Comparison of ENCODE assay signal across 21 cellular contexts in the genomic region with DNA sequence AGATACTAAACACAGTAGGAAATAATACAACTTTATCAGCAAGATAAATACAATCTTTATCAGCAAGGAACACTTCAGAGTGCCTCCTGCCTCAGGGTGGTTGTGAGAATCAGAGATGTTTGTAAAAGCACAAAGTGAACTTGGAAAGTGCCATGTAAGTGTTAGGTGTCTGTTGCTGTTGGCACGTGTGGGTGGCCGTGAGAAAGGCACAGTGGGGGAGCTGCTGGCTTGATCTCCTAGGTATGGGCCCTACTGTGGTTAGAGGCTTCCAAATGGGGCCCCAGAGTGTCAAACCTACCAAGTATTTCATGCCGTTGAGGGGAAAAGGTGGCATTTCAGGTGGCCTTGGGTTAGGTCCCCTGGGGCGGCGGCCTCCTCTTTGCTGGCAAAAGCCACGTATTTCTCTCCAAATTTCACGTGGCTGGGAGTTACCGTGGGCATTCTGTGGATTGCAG.
DNase-seq lines count a peak whose midpoint lies in the region; ATAC-seq and TF ChIP-seq lines count a peak whose summit lies in the region.
"Had no signal": no experiment of that assay in that cellular context is flagged by ENCODE, and none has a peak within 500 bp of the region (broad histone marks: within the 10 kb centered on the region; RNA-seq: fewer than 3 reads in every experiment).

No MANE protein-coding gene starts in this region.

- WGBS in psoas muscle, 3 donors = 41 to 51% (median 42%) methylated on average over 8 of the region's 8 CpGs
- 65 to 76% (median 73%) methylated on average over 8 of the region's 8 CpGs for WGBS in spleen, 5 donors

- peaks cover 4 to 9% of the 10 kb centered on the region in 2 donors for H3K27me3 Mint-ChIP-seq in CD4-positive, alpha-beta memory T cell
- H3K27me3 Mint-ChIP-seq in activated T-helper 1 cell treated with anti-CD3 and anti-CD28 coated beads, Interleukin-12 subunit alpha, Interleukin-12 subunit beta, Interleukin-2, Interleukin-4 antibody, amounts not matched to agents 30 ng/mL and 10 ng/mL and 1 ng/mL, durations not matched to agents 14 hours and 24 hours and 36 hours (ENCODE audit: insufficient read depth) = no peaks in the 10 kb centered on the region

- no peaks in the 10 kb centered on the region for H3K4me1 Mint-ChIP-seq in CD4-positive, alpha-beta memory T cell
- no peaks in the 10 kb centered on the region for H3K4me1 Mint-ChIP-seq in activated T-helper 1 cell treated with anti-CD3 and anti-CD28 coated beads, Interleukin-12 subunit alpha, Interleukin-12 subunit beta, Interleukin-2, Interleukin-4 antibody, amounts not matched to agents 30 ng/mL and 10 ng/mL and 1 ng/mL, durations not matched to agents 14 hours and 24 hours and 36 hours (ENCODE audit: low read depth)
- H3K4me1 Mint-ChIP-seq: activated naive CD4-positive, alpha-beta T cell treated with anti-CD3 and anti-CD28 coated beads, Interleukin-2, amount 50 U/mL, for 24 hours had no signal

- no peak overlapping the region for H3K9ac ChIP-seq in BLaER1
- H3K9ac ChIP-seq: GM23248 had no signal

- intact Hi-C loops in Right ventricle myocardium superior (cut with DNase I) = no loop called here
- intact Hi-C loops in psoas muscle (cut with DNase I) = no loop called here
- intact Hi-C loops in CD4-positive, alpha-beta memory T cell (cut with micrococcal nuclease) = no loop called here
- intact Hi-C loops in activated T-helper 1 cell treated with anti-CD3 and anti-CD28 coated beads, Interleukin-12 subunit alpha, Interleukin-12 subunit beta, Interleukin-2, Interleukin-4 antibody, amounts not matched to agents 30 ng/mL and 10 ng/mL and 1 ng/mL, durations not matched to agents 14 hours and 24 hours and 36 hours (cut with micrococcal nuclease) = no loop called here
- intact Hi-C loops in spleen (cut with DNase I; ENCODE audit: low total_unique reads) = no loop called here

- H3K4me2 ChIP-seq in BLaER1 = peak overlapping the region; percentile 20; the same call in 1 of the 2 replicates

- TF ChIP-seq CTCF in RWPE2 (IDR thresholded peaks at IDR 0.05; ENCODE audit: poor library complexity, severe bottlenecking) (no peak), psoas muscle (IDR thresholded peaks at IDR 0.05) (no peak), spleen (IDR thresholded peaks at IDR 0.05 in 8 of 11, conservative IDR thresholded peaks at IDR 0.05 in 3 of 11) (no peak)

- CTCF ChIA-PET in CD4-positive, alpha-beta memory T cell (lab: Charles Lee; ENCODE audit: partially characterized antibody) = no interaction called here

- H3K9me3 ChIP-seq in BLaER1 = 0 out of 2 replicates have a peak, but pooled peaks cover 9% of the 10 kb centered on the region
- H3K9me3 ChIP-seq in RWPE2 (ENCODE audit: severe bottlenecking) = no peaks in the 10 kb centered on the region
- H3K9me3 ChIP-seq in psoas muscle = no peaks in the 10 kb centered on the region
- no peaks in the 10 kb centered on the region for H3K9me3 ChIP-seq in CD4-positive, alpha-beta memory T cell (ENCODE audit: control insufficient read depth in 1 of 2, low read length in 2 of 2)
- H3K9me3 ChIP-seq in spleen = no peaks in the 10 kb centered on the region
- H3K9me3 ChIP-seq: ascending aorta, colonic mucosa, lower lobe of right lung had no signal

- H3K4me3 Mint-ChIP-seq in CD4-positive, alpha-beta memory T cell = no peak overlapping the region
- no peak overlapping the region for H3K4me3 Mint-ChIP-seq in activated T-helper 1 cell treated with anti-CD3 and anti-CD28 coated beads, Interleukin-12 subunit alpha, Interleukin-12 subunit beta, Interleukin-2, Interleukin-4 antibody, amounts not matched to agents 30 ng/mL and 10 ng/mL and 1 ng/mL, durations not matched to agents 14 hours and 24 hours and 36 hours
- H3K4me3 Mint-ChIP-seq: activated naive CD4-positive, alpha-beta T cell treated with anti-CD3 and anti-CD28 coated beads, Interleukin-2, amount 50 U/mL, for 24 hours; activated T-cell treated with anti-CD3 and anti-CD28 coated beads, Interleukin-2, amount 50 U/mL, for 72 hours; CD4-positive, alpha-beta T cell had no signal

- no peak for TF ChIP-seq POLR2A in spleen (IDR thresholded peaks at IDR 0.05)

- H4K20me1 ChIP-seq in BLaER1 = no peaks in the 10 kb centered on the region

- ATAC-seq in RWPE2 (ENCODE audit: low read depth) = no peak
- peak; percentile 68 for ATAC-seq in Right ventricle myocardium superior (ENCODE audit: poor library complexity)
- ATAC-seq in psoas muscle = peak in 3 of 4 donors; percentile 30 to 58 (median 40)
- no peak for ATAC-seq in HG03432 (IDR thresholded peaks at IDR 0.05; ENCODE audit: unreplicated experiment)
- ATAC-seq: activated T-cell treated with anti-CD3 and anti-CD28 coated beads, Interleukin-2, amount 50 U/mL, for 72 hours; lower lobe of right lung had no signal

- H3K4me1 ChIP-seq in BLaER1 (peaks cover 84% of the 10 kb centered on the region), RWPE2 (ENCODE audit: insufficient read depth, poor library complexity, severe bottlenecking) (peaks cover 41% of the 10 kb centered on the region), psoas muscle (peaks cover 11% of the 10 kb centered on the region), spleen (no peaks in the 10 kb centered on the region)
- H3K4me1 ChIP-seq in CD4-positive, alpha-beta memory T cell (ENCODE audit: insufficient read depth, low read length) = no peaks in the 10 kb centered on the region
- H3K4me1 ChIP-seq: lower lobe of right lung had no signal

- H3K36me3 ChIP-seq in BLaER1 = no peaks in the 10 kb centered on the region
- no peaks in the 10 kb centered on the region for H3K36me3 ChIP-seq in RWPE2 (ENCODE audit: low read depth)
- H3K36me3 ChIP-seq in psoas muscle (ENCODE audit: insufficient read depth in 1 of 2, low read depth in 1 of 2) = no peaks in the 10 kb centered on the region
- no peaks in the 10 kb centered on the region for H3K36me3 ChIP-seq in CD4-positive, alpha-beta memory T cell (ENCODE audit: insufficient read depth, low read length)
- no peaks in the 10 kb centered on the region for H3K36me3 ChIP-seq in spleen
- H3K36me3 ChIP-seq: ascending aorta, colonic mucosa, lower lobe of right lung had no signal

- POLR2A ChIA-PET in CD4-positive, alpha-beta memory T cell (lab: Charles Lee; ENCODE audit: partially characterized antibody) = no interaction called here

- H3K27me3 ChIP-seq in BLaER1 (no peaks in the 10 kb centered on the region), RWPE2 (ENCODE audit: insufficient read depth, poor library complexity, severe bottlenecking) (no peaks in the 10 kb centered on the region), psoas muscle (ENCODE audit: insufficient read depth in 3 of 3, low read length in 2 of 3) (no peaks in the 10 kb centered on the region), spleen (replicated peaks in 1 of 7) (no peaks in the 10 kb centered on the region)
- H3K27me3 ChIP-seq in CD4-positive, alpha-beta memory T cell (ENCODE audit: insufficient read depth, low read length) = no peaks in the 10 kb centered on the region
- H3K27me3 ChIP-seq: ascending aorta, colonic mucosa had no signal

- H3K27ac Mint-ChIP-seq in CD4-positive, alpha-beta memory T cell = no peak overlapping the region
- no peak overlapping the region for H3K27ac Mint-ChIP-seq in activated T-helper 1 cell treated with anti-CD3 and anti-CD28 coated beads, Interleukin-12 subunit alpha, Interleukin-12 subunit beta, Interleukin-2, Interleukin-4 antibody, amounts not matched to agents 30 ng/mL and 10 ng/mL and 1 ng/mL, durations not matched to agents 14 hours and 24 hours and 36 hours
- H3K27ac Mint-ChIP-seq: activated naive CD4-positive, alpha-beta T cell treated with anti-CD3 and anti-CD28 coated beads, Interleukin-2, amount 50 U/mL, for 24 hours; activated T-cell treated with anti-CD3 and anti-CD28 coated beads, Interleukin-2, amount 50 U/mL, for 72 hours; CD4-positive, alpha-beta T cell had no signal

- no peak overlapping the region for H3K4me3 ChIP-seq in BLaER1
- no peak overlapping the region for H3K4me3 ChIP-seq in RWPE2 (ENCODE audit: severe bottlenecking)
- H3K4me3 ChIP-seq in psoas muscle = no peak overlapping the region
- no peak overlapping the region for H3K4me3 ChIP-seq in CD4-positive, alpha-beta memory T cell (ENCODE audit: low read length in 2 of 2)
- H3K4me3 ChIP-seq in spleen = no peak overlapping the region
- H3K4me3 ChIP-seq: ascending aorta, colonic mucosa, GM23248, lower lobe of right lung had no signal

- peaks cover 0 to 2% (median 0%) of the 10 kb centered on the region in 8 donors for H3K9me3 Mint-ChIP-seq in CD4-positive, alpha-beta memory T cell
- H3K9me3 Mint-ChIP-seq in activated T-helper 1 cell treated with anti-CD3 and anti-CD28 coated beads, Interleukin-12 subunit alpha, Interleukin-12 subunit beta, Interleukin-2, Interleukin-4 antibody, amounts not matched to agents 30 ng/mL and 10 ng/mL and 1 ng/mL, durations not matched to agents 14 hours and 24 hours and 36 hours = no peaks in the 10 kb centered on the region
- H3K9me3 Mint-ChIP-seq: activated naive CD4-positive, alpha-beta T cell treated with anti-CD3 and anti-CD28 coated beads, Interleukin-2, amount 50 U/mL, for 24 hours; activated T-cell treated with anti-CD3 and anti-CD28 coated beads, Interleukin-2, amount 50 U/mL, for 72 hours; CD4-positive, alpha-beta T cell had no signal

- no peak overlapping the region for H3K27ac ChIP-seq in BLaER1
- peak overlapping the region; percentile 82 for H3K27ac ChIP-seq in RWPE2 (ENCODE audit: poor library complexity, severe bottlenecking)
- no peak overlapping the region for H3K27ac ChIP-seq in psoas muscle
- no peak overlapping the region for H3K27ac ChIP-seq in CD4-positive, alpha-beta memory T cell (ENCODE audit: low read depth, low read length)
- no peak overlapping the region for H3K27ac ChIP-seq in spleen
- H3K27ac ChIP-seq: colonic mucosa, GM23248, lower lobe of right lung had no signal

- H3K36me3 Mint-ChIP-seq in CD4-positive, alpha-beta memory T cell = no peaks in the 10 kb centered on the region
- H3K36me3 Mint-ChIP-seq in activated T-helper 1 cell treated with anti-CD3 and anti-CD28 coated beads, Interleukin-12 subunit alpha, Interleukin-12 subunit beta, Interleukin-2, Interleukin-4 antibody, amounts not matched to agents 30 ng/mL and 10 ng/mL and 1 ng/mL, durations not matched to agents 14 hours and 24 hours and 36 hours (ENCODE audit: low read depth) = no peaks in the 10 kb centered on the region
- H3K36me3 Mint-ChIP-seq: activated naive CD4-positive, alpha-beta T cell treated with anti-CD3 and anti-CD28 coated beads, Interleukin-2, amount 50 U/mL, for 24 hours had no signal

- DNase-seq in RWPE2 (ENCODE audit: low spot score) (no peak), Right ventricle myocardium superior (no peak), psoas muscle (no peak), spleen (no peak)
- DNase-seq in CD4-positive, alpha-beta memory T cell = no peak
- DNase-seq in activated T-helper 1 cell treated with anti-CD3 and anti-CD28 coated beads, Interleukin-12 subunit alpha, Interleukin-12 subunit beta, Interleukin-2, Interleukin-4 antibody, amounts not matched to agents 30 ng/mL and 10 ng/mL and 1 ng/mL, durations not matched to agents 14 hours and 24 hours and 36 hours (ENCODE audit: low spot score) = no peak
- DNase-seq: activated CD4-positive, alpha-beta T cell treated with anti-CD3 and anti-CD28 coated beads for 1 hour; activated T-cell treated with anti-CD3 and anti-CD28 coated beads, Interleukin-2, amount 50 U/mL, for 72 hours; CD4-positive, alpha-beta T cell; colonic mucosa; GDM1; lower lobe of right lung; MM.1S; NCI-H1436 treated with DMSO at 0.1 percent for 48 hours; NK-92 treated with Interleukin-12 subunit alpha and Interleukin-12 subunit beta, amount 100 ng/mL, for 24 hours; retina had no signal

Comparison
In these comparisons a context has a peak if more than half of its experiments do, and no peak if none do; other contexts are left out.
1. ATAC-seq: peak in Right ventricle myocardium superior (single experiment) and psoas muscle (3 of 4); none in RWPE2 (single experiment) and HG03432 (single experiment).